ENCODE assay signal across 8 cellular contexts in genomic region chr16:70250748-70251650, GRCh38. TPM values are rescaled to one million over a fixed set of nuclear protein-coding genes. Genes with fewer than 3 reads are reported as not detected.
DNase-seq lines count a peak whose midpoint lies in the region; ATAC-seq and TF ChIP-seq lines count a peak whose summit lies in the region.

No MANE protein-coding gene starts in this region.

- no peaks in the 10 kb centered on the region for H3K9me3 Mint-ChIP-seq in activated T-helper 2 cell treated with anti-CD3 and anti-CD28 coated beads, Interferon-gamma antibody, Interleukin-2, Interleukin-4, amounts not matched to agents 10 μg/mL and 5 μg/mL and 100 μg/mL, durations not matched to agents 14 hours and 24 hours and 36 hours

- peak overlapping the region; percentile 31 for H3K27ac ChIP-seq in osteoblast (ENCODE audit: low read depth, low read length)

- no peaks in the 10 kb centered on the region for H3K27me3 ChIP-seq in osteoblast (ENCODE audit: insufficient read depth, low read length)

- H3K4me3 ChIP-seq in osteoblast (ENCODE audit: insufficient read depth, low read length): peak overlapping the region; percentile 82

- H3K4me1 ChIP-seq in osteoblast (ENCODE audit: insufficient read depth, low read length): peaks cover 5% of the 10 kb centered on the region

- H3K27me3 Mint-ChIP-seq in activated T-helper 2 cell treated with anti-CD3 and anti-CD28 coated beads, Interferon-gamma antibody, Interleukin-2, Interleukin-4, amounts not matched to agents 10 μg/mL and 5 μg/mL and 100 μg/mL, durations not matched to agents 14 hours and 24 hours and 36 hours (ENCODE audit: low read depth): no peaks in the 10 kb centered on the region

- no peaks in the 10 kb centered on the region for H3K9me3 ChIP-seq in osteoblast (ENCODE audit: low read depth, low read length)

- H2AFZ ChIP-seq in osteoblast (ENCODE audit: low read length): no peak overlapping the region

- ATAC-seq in HG02623 (IDR thresholded peaks at IDR 0.05; ENCODE audit: unreplicated experiment): peak; percentile 35

- peaks cover 11% of the 10 kb centered on the region for H4K20me1 ChIP-seq in osteoblast (ENCODE audit: insufficient read depth, low read length)

- H3K79me2 ChIP-seq in osteoblast (ENCODE audit: insufficient read depth, low read length): peaks cover 24% of the 10 kb centered on the region

- peaks cover 39% of the 10 kb centered on the region for H3K36me3 ChIP-seq in osteoblast (ENCODE audit: insufficient read depth, low read length)

- intact Hi-C loops in activated T-helper 2 cell treated with anti-CD3 and anti-CD28 coated beads, Interferon-gamma antibody, Interleukin-2, Interleukin-4, amounts not matched to agents 10 μg/mL and 5 μg/mL and 100 μg/mL, durations not matched to agents 14 hours and 24 hours and 36 hours (cut with micrococcal nuclease): loop anchor here (1.0 to 5.0 kb wide), 3 partner anchors 38 to 273 kb away; partner anchors contain the start of genes AARS1 and DDX19A

- TF ChIP-seq CTCF in osteoblast (IDR thresholded peaks at IDR 0.05; ENCODE audit: extremely low read depth, low read depth, low read length): no peak

- H3K4me3 Mint-ChIP-seq in activated T-helper 2 cell treated with anti-CD3 and anti-CD28 coated beads, Interferon-gamma antibody, Interleukin-2, Interleukin-4, amounts not matched to agents 10 μg/mL and 5 μg/mL and 100 μg/mL, durations not matched to agents 14 hours and 24 hours and 36 hours (ENCODE audit: low read depth): peak overlapping the region; percentile 81

- peak overlapping the region; percentile 92 for H3K4me2 ChIP-seq in osteoblast (ENCODE audit: insufficient read depth, low read length)

- peaks cover 12% of the 10 kb centered on the region for H3K4me1 Mint-ChIP-seq in activated T-helper 2 cell treated with anti-CD3 and anti-CD28 coated beads, Interferon-gamma antibody, Interleukin-2, Interleukin-4, amounts not matched to agents 10 μg/mL and 5 μg/mL and 100 μg/mL, durations not matched to agents 14 hours and 24 hours and 36 hours (ENCODE audit: low read depth)

- peak; percentile 45 for DNase-seq in NK-92 treated with Interleukin-12 subunit alpha and Interleukin-12 subunit beta, amount 100 ng/mL, for 24 hours (lab: John Stamatoyannopoulos, UW)
- DNase-seq in NK-92 (lab: John Stamatoyannopoulos, UW; ENCODE audit: unreplicated experiment) (no peak), NAMALWA (ENCODE audit: low spot score) (peak; percentile 57), foreskin melanocyte (peak; percentile 25), osteoblast (ENCODE audit: insufficient read length, low spot score, missing footprints) (peak; percentile 96), NCI-H187 (lab: John Stamatoyannopoulos, UW) (no peak)
- DNase-seq in activated T-helper 2 cell treated with anti-CD3 and anti-CD28 coated beads, Interferon-gamma antibody, Interleukin-2, Interleukin-4, amounts not matched to agents 10 μg/mL and 5 μg/mL and 100 μg/mL, durations not matched to agents 14 hours and 24 hours and 36 hours (ENCODE audit: low spot score): peak; percentile 28

- peaks cover 68% of the 10 kb centered on the region for H3K36me3 Mint-ChIP-seq in activated T-helper 2 cell treated with anti-CD3 and anti-CD28 coated beads, Interferon-gamma antibody, Interleukin-2, Interleukin-4, amounts not matched to agents 10 μg/mL and 5 μg/mL and 100 μg/mL, durations not matched to agents 14 hours and 24 hours and 36 hours (ENCODE audit: low read depth)

- H3K27ac Mint-ChIP-seq in activated T-helper 2 cell treated with anti-CD3 and anti-CD28 coated beads, Interferon-gamma antibody, Interleukin-2, Interleukin-4, amounts not matched to agents 10 μg/mL and 5 μg/mL and 100 μg/mL, durations not matched to agents 14 hours and 24 hours and 36 hours: peak overlapping the region; percentile 81

RNA-seq across cellular contexts. Expression of gene EXOSC6, which starts 0.7 kb away (rescaled TPM):
- 32.0 and 32.6 TPM in 2 replicates for total RNA-seq in activated T-helper 2 cell treated with anti-CD3 and anti-CD28 coated beads, Interferon-gamma antibody, Interleukin-2, Interleukin-4, amounts not matched to agents 10 μg/mL and 5 μg/mL and 100 μg/mL, durations not matched to agents 14 hours and 24 hours and 36 hours
- 37.7 and 47.4 TPM in 2 replicates for total RNA-seq in osteoblast

RNA-seq across cellular contexts. Expression of gene AARS1, which starts 38.3 kb away (rescaled TPM):
- 103 and 106 TPM in 2 replicates for total RNA-seq in activated T-helper 2 cell treated with anti-CD3 and anti-CD28 coated beads, Interferon-gamma antibody, Interleukin-2, Interleukin-4, amounts not matched to agents 10 μg/mL and 5 μg/mL and 100 μg/mL, durations not matched to agents 14 hours and 24 hours and 36 hours
- 197 and 213 TPM in 2 replicates for total RNA-seq in osteoblast

RNA-seq across cellular contexts. Expression of gene DDX19B, which starts 48.0 kb away (rescaled TPM):
- 31.0 and 33.3 TPM in 2 replicates for total RNA-seq in activated T-helper 2 cell treated with anti-CD3 and anti-CD28 coated beads, Interferon-gamma antibody, Interleukin-2, Interleukin-4, amounts not matched to agents 10 μg/mL and 5 μg/mL and 100 μg/mL, durations not matched to agents 14 hours and 24 hours and 36 hours
- total RNA-seq in osteoblast: 30.6 and 42.7 TPM in 2 replicates

Comparison
In these comparisons a context has a peak if more than half of its experiments do, and no peak if none do; other contexts are left out.
1. DNase-seq: peak in NK-92 treated with Interleukin-12 subunit alpha and Interleukin-12 subunit beta, amount 100 ng/mL, for 24 hours (single experiment), NAMALWA (single experiment), activated T-helper 2 cell treated with anti-CD3 and anti-CD28 coated beads, Interferon-gamma antibody, Interleukin-2, Interleukin-4, amounts not matched to agents 10 μg/mL and 5 μg/mL and 100 μg/mL, durations not matched to agents 14 hours and 24 hours and 36 hours (single experiment), foreskin melanocyte (single experiment) and osteoblast (single experiment); none in NK-92 (single experiment) and NCI-H187 (0 of 2).